ENCODE assay signal across 10 cellular contexts in the genomic region with DNA sequence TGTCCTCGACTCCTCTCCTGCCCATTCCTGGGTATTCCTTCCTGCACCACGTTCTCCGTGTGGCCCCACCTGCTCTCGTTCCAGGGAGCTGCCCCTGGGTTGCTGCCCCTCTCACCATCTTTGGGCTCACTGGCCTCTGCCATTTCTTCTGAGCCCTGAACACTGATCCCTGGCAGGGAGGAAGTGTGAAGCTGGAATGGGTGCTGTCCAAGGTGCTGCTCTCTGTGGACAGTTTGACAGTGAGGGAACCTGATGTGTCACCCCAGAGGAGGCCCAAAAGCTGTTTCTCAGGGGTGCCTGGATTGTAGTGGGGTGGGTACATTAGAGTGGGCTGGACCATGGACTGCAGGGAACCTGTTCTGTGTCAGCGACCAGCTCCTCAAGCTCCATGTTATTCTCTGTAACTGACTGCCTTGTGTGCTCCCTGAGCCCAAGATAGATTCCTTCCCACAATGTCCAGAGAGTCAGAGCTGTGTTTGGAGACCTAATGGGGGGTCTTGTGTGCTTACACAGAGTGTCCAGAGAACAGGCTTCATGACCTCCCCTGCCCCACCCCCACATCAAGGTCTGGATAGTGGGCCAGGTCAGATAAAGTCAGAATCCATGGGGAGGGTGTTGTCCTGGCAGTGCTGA. TPM values are rescaled to one million over a fixed set of nuclear protein-coding genes. Genes with fewer than 3 reads are reported as not detected.
DNase-seq lines count a peak whose midpoint lies in the region; ATAC-seq, FAIRE-seq and TF ChIP-seq lines count a peak whose summit lies in the region.
"Had no signal": no experiment of that assay in that cellular context is flagged by ENCODE, and none has a peak within 500 bp of the region (broad histone marks: within the 10 kb centered on the region; RNA-seq: fewer than 3 reads in every experiment).

No MANE protein-coding gene starts in this region.

- no peaks in the 10 kb centered on the region for H3K9me3 Mint-ChIP-seq in activated naive CD8-positive, alpha-beta T cell treated with anti-CD3 and anti-CD28 coated beads, Interleukin-2, amount 10 ng/mL, durations not matched to agents 7 days and 5 days
- no peaks in the 10 kb centered on the region for H3K9me3 Mint-ChIP-seq in activated naive CD8-positive, alpha-beta T cell treated with anti-CD3 and anti-CD28 coated beads for 36 hours
- no peaks in the 10 kb centered on the region for H3K9me3 Mint-ChIP-seq in effector memory CD8-positive, alpha-beta T cell

- no peaks in the 10 kb centered on the region for H3K4me1 ChIP-seq in osteoblast (ENCODE audit: insufficient read depth, low read length)

- no peaks in the 10 kb centered on the region for H3K36me3 ChIP-seq in bronchial epithelial cell (ENCODE audit: control insufficient read depth, insufficient read depth, low read length)
- H3K36me3 ChIP-seq in osteoblast (ENCODE audit: insufficient read depth, low read length), result no peaks in the 10 kb centered on the region

- no peaks in the 10 kb centered on the region for H3K79me2 ChIP-seq in osteoblast (ENCODE audit: insufficient read depth, low read length)

- peak; percentile 50 for DNase-seq in activated naive CD8-positive, alpha-beta T cell treated with anti-CD3 and anti-CD28 coated beads, Interleukin-2, amount 10 ng/mL, durations not matched to agents 7 days and 5 days
- no peak for DNase-seq in activated naive CD8-positive, alpha-beta T cell treated with anti-CD3 and anti-CD28 coated beads for 36 hours
- peak; percentile 27 for DNase-seq in NB4 (ENCODE audit: low read depth)
- peak; percentile 21 for DNase-seq in bronchial epithelial cell (ENCODE audit: low read depth)
- DNase-seq in osteoblast (ENCODE audit: insufficient read length, low spot score, missing footprints), result peak; percentile 81
- DNase-seq in DMS 273 (lab: John Stamatoyannopoulos, UW; ENCODE audit: unreplicated experiment), result no peak
- DNase-seq in effector memory CD8-positive, alpha-beta T cell, result no peak
- DNase-seq: effector memory CD4-positive, alpha-beta T cell had no signal

- peaks cover 24% of the 10 kb centered on the region for H3K27me3 Mint-ChIP-seq in activated naive CD8-positive, alpha-beta T cell treated with anti-CD3 and anti-CD28 coated beads, Interleukin-2, amount 10 ng/mL, durations not matched to agents 7 days and 5 days
- H3K27me3 Mint-ChIP-seq in activated naive CD8-positive, alpha-beta T cell treated with anti-CD3 and anti-CD28 coated beads for 36 hours, result peaks cover 39% of the 10 kb centered on the region
- peaks cover 51 to 84% of the 10 kb centered on the region in 2 donors for H3K27me3 Mint-ChIP-seq in effector memory CD8-positive, alpha-beta T cell

- H3K27ac Mint-ChIP-seq in activated naive CD8-positive, alpha-beta T cell treated with anti-CD3 and anti-CD28 coated beads, Interleukin-2, amount 10 ng/mL, durations not matched to agents 7 days and 5 days, result no peak overlapping the region
- no peak overlapping the region for H3K27ac Mint-ChIP-seq in activated naive CD8-positive, alpha-beta T cell treated with anti-CD3 and anti-CD28 coated beads for 36 hours
- H3K27ac Mint-ChIP-seq in effector memory CD8-positive, alpha-beta T cell, result no peak overlapping the region

- no peak overlapping the region for H3K4me2 ChIP-seq in osteoblast (ENCODE audit: insufficient read depth, low read length)

- H2AFZ ChIP-seq in osteoblast (ENCODE audit: low read length), result no peak overlapping the region

- POLR2A ChIA-PET in activated naive CD8-positive, alpha-beta T cell treated with anti-CD3 and anti-CD28 coated beads, Interleukin-2, amount 10 ng/mL, durations not matched to agents 7 days and 5 days (lab: Charles Lee), result no interaction called here

- H3K9me3 ChIP-seq in osteoblast (ENCODE audit: low read depth, low read length), result no peaks in the 10 kb centered on the region

- no peak for FAIRE-seq in bronchial epithelial cell (lab: Jason Lieb, UNC)

- H3K36me3 Mint-ChIP-seq in activated naive CD8-positive, alpha-beta T cell treated with anti-CD3 and anti-CD28 coated beads, Interleukin-2, amount 10 ng/mL, durations not matched to agents 7 days and 5 days, result no peaks in the 10 kb centered on the region
- no peaks in the 10 kb centered on the region for H3K36me3 Mint-ChIP-seq in activated naive CD8-positive, alpha-beta T cell treated with anti-CD3 and anti-CD28 coated beads for 36 hours
- H3K36me3 Mint-ChIP-seq in effector memory CD8-positive, alpha-beta T cell (ENCODE audit: insufficient read depth), result no peaks in the 10 kb centered on the region

- no peaks in the 10 kb centered on the region for H3K4me1 Mint-ChIP-seq in activated naive CD8-positive, alpha-beta T cell treated with anti-CD3 and anti-CD28 coated beads, Interleukin-2, amount 10 ng/mL, durations not matched to agents 7 days and 5 days
- H3K4me1 Mint-ChIP-seq in activated naive CD8-positive, alpha-beta T cell treated with anti-CD3 and anti-CD28 coated beads for 36 hours, result no peaks in the 10 kb centered on the region
- no peaks in the 10 kb centered on the region for H3K4me1 Mint-ChIP-seq in effector memory CD8-positive, alpha-beta T cell (ENCODE audit: low read depth in 2 of 2)

- ATAC-seq in activated naive CD8-positive, alpha-beta T cell treated with anti-CD3 and anti-CD28 coated beads, Interleukin-2, amount 10 ng/mL, durations not matched to agents 7 days and 5 days (ENCODE audit: low read depth), result no peak
- ATAC-seq in GM18517 (IDR thresholded peaks at IDR 0.05; ENCODE audit: unreplicated experiment), result no peak
- ATAC-seq in effector memory CD8-positive, alpha-beta T cell (replicated peaks), result no peak
- ATAC-seq: activated CD4-positive, CD25-positive, alpha-beta regulatory T cell treated with anti-CD3 and anti-CD28 coated beads, Interleukin-2, amount 50 U/mL, for 24 hours had no signal

- TF ChIP-seq POLR2A in NB4 (IDR thresholded peaks at IDR 0.05; ENCODE audit: extremely low read depth, insufficient read length), result no peak

- no peak overlapping the region for H3K4me3 ChIP-seq in NB4 (ENCODE audit: low read depth, low read length)
- H3K4me3 ChIP-seq in bronchial epithelial cell (ENCODE audit: low read depth, low read length), result no peak overlapping the region
- no peak overlapping the region for H3K4me3 ChIP-seq in osteoblast (ENCODE audit: insufficient read depth, low read length)

- peaks cover 5% of the 10 kb centered on the region for H4K20me1 ChIP-seq in osteoblast (ENCODE audit: insufficient read depth, low read length)

- no peak overlapping the region for H3K4me3 Mint-ChIP-seq in activated naive CD8-positive, alpha-beta T cell treated with anti-CD3 and anti-CD28 coated beads, Interleukin-2, amount 10 ng/mL, durations not matched to agents 7 days and 5 days
- H3K4me3 Mint-ChIP-seq in activated naive CD8-positive, alpha-beta T cell treated with anti-CD3 and anti-CD28 coated beads for 36 hours, result no peak overlapping the region
- no peak overlapping the region for H3K4me3 Mint-ChIP-seq in effector memory CD8-positive, alpha-beta T cell

- H3K27ac ChIP-seq in osteoblast (ENCODE audit: low read depth, low read length), result no peak overlapping the region

- TF ChIP-seq CTCF in NB4 (IDR thresholded peaks at IDR 0.05; ENCODE audit: low read depth, low read length) (no peak), bronchial epithelial cell (IDR thresholded peaks at IDR 0.05; ENCODE audit: insufficient read depth, low read length, severe bottlenecking) (no peak), osteoblast (IDR thresholded peaks at IDR 0.05; ENCODE audit: extremely low read depth, low read depth, low read length) (no peak)

- H3K27me3 ChIP-seq in bronchial epithelial cell (ENCODE audit: control insufficient read depth, insufficient read depth, low read length), result no peaks in the 10 kb centered on the region
- H3K27me3 ChIP-seq in osteoblast (ENCODE audit: insufficient read depth, low read length), result peaks cover 6% of the 10 kb centered on the region

RNA-seq across cellular contexts. Expression of a gene that starts 7.2 kb away (rescaled TPM):
- total RNA-seq in activated naive CD8-positive, alpha-beta T cell treated with anti-CD3 and anti-CD28 coated beads, Interleukin-2, amount 10 ng/mL, durations not matched to agents 7 days and 5 days, result not detected
- not detected for total RNA-seq in activated naive CD8-positive, alpha-beta T cell treated with anti-CD3 and anti-CD28 coated beads for 36 hours
- total RNA-seq in bronchial epithelial cell, result not detected in 2 replicates
- not detected in 2 replicates for total RNA-seq in osteoblast

Comparison
In these comparisons a context has a peak if more than half of its experiments do, and no peak if none do; other contexts are left out.
1. DNase-seq: peak in activated naive CD8-positive, alpha-beta T cell treated with anti-CD3 and anti-CD28 coated beads, Interleukin-2, amount 10 ng/mL, durations not matched to agents 7 days and 5 days (single experiment), NB4 (single experiment), bronchial epithelial cell (single experiment) and osteoblast (single experiment); none in activated naive CD8-positive, alpha-beta T cell treated with anti-CD3 and anti-CD28 coated beads for 36 hours (single experiment), DMS 273 (single experiment) and effector memory CD8-positive, alpha-beta T cell (0 of 3).